In genomic region chr5:33490071-33490665, GRCh38 we compare ENCODE assay signal across 28 cellular contexts.
"Had no signal": no experiment of that assay in that cellular context is flagged by ENCODE, and none has a peak within 500 bp of the region (broad histone marks: within the 10 kb centered on the region; RNA-seq: fewer than 3 reads in every experiment).

No MANE protein-coding gene starts in this region.

- H3K4me1 ChIP-seq: adrenal gland, foreskin keratinocyte, left lung, parathyroid adenoma, psoas muscle, suprapubic skin had no signal

- ATAC-seq: body of pancreas; effector memory CD8-positive, alpha-beta T cell; foreskin keratinocyte; left lung; psoas muscle; stimulated activated naive B cell treated with anti-CD40 and anti-IgM and Interleukin-4, amounts not matched to agents 10 μg/mL and 1 μg/mL and 100 μg/mL, for 72 hours had no signal

- H3K4me2 ChIP-seq: smooth muscle cell had no signal

- H3K27me3 Mint-ChIP-seq: activated naive CD8-positive, alpha-beta T cell treated with anti-CD3 and anti-CD28 coated beads for 36 hours; naive B cell had no signal

- H3K9ac ChIP-seq: parathyroid adenoma had no signal

- H3K4me3 ChIP-seq: adrenal gland, body of pancreas, left lung, psoas muscle, right atrium auricular region, smooth muscle cell, suprapubic skin, tibial artery had no signal

- DNase-seq: activated CD4-positive, alpha-beta T cell treated with anti-CD3 and anti-CD28 coated beads for 48 hours; activated CD4-positive, alpha-beta T cell treated with anti-CD3 and anti-CD28 coated beads, Interleukin-2, amount 50 U/mL, for 48 hours; activated CD8-positive, alpha-beta memory T cell treated with anti-CD3 and anti-CD28 coated beads, Interleukin-2, amount 50 U/mL, for 4 hours; activated effector memory CD4-positive, alpha-beta T cell treated with anti-CD3 and anti-CD28 coated beads, Interleukin-2, amount 50 U/mL, for 16 hours; activated naive CD4-positive, alpha-beta T cell treated with anti-CD3 and anti-CD28 coated beads for 36 hours; activated naive CD8-positive, alpha-beta T cell treated with anti-CD3 and anti-CD28 coated beads for 36 hours; activated T-cell treated with anti-CD3 and anti-CD28 coated beads, Interleukin-2, amount 50 U/mL, for 1 hour; adrenal gland; aorta; body of pancreas; cerebellar nuclear complex; cortex of kidney; effector memory CD8-positive, alpha-beta T cell; foreskin keratinocyte; left lung; naive B cell; nephron progenitor cell; psoas muscle; stimulated activated CD4-positive, alpha-beta T cell treated with anti-CD3 and anti-CD28 coated beads, Interleukin-1b, Interleukin-23, amount 100 ng/mL, for 48 hours; stimulated activated CD4-positive, alpha-beta T cell treated with anti-CD3 and anti-CD28 coated beads, Interleukin-4, amount 100 ng/mL, for 4 hours; stimulated activated CD8-positive, alpha-beta memory T cell treated with anti-CD3 and anti-CD28 coated beads, Interleukin-4, amount 100 ng/mL, for 48 hours; stimulated activated naive B cell treated with anti-CD40 and anti-IgM and Interleukin-4, amounts not matched to agents 10 μg/mL and 1 μg/mL and 100 μg/mL, for 72 hours; tibial artery had no signal

- H2AFZ ChIP-seq: parathyroid adenoma had no signal

- H3K36me3 ChIP-seq: adrenal gland, left lung, right atrium auricular region, suprapubic skin, tibial artery had no signal

- H3K27ac Mint-ChIP-seq: activated naive CD4-positive, alpha-beta T cell treated with anti-CD3 and anti-CD28 coated beads for 36 hours; activated naive CD8-positive, alpha-beta T cell treated with anti-CD3 and anti-CD28 coated beads for 36 hours; activated T-helper 1 cell treated with anti-CD3 and anti-CD28 coated beads, Interleukin-12 subunit alpha, Interleukin-12 subunit beta, Interleukin-2, Interleukin-4 antibody, amounts not matched to agents 30 ng/mL and 10 ng/mL and 1 ng/mL, durations not matched to agents 14 hours and 24 hours and 36 hours; effector memory CD8-positive, alpha-beta T cell; naive B cell; nephron progenitor cell; stimulated activated naive B cell treated with anti-CD40 and anti-IgM and Interleukin-4, amounts not matched to agents 10 μg/mL and 1 μg/mL and 100 μg/mL, for 72 hours had no signal

- H3K79me2 ChIP-seq: parathyroid adenoma had no signal

- H3K4me1 Mint-ChIP-seq: activated naive CD8-positive, alpha-beta T cell treated with anti-CD3 and anti-CD28 coated beads for 36 hours; naive B cell; stimulated activated naive B cell treated with anti-CD40 and anti-IgM and Interleukin-4, amounts not matched to agents 10 μg/mL and 1 μg/mL and 100 μg/mL, for 72 hours had no signal

- H3K27me3 ChIP-seq: adrenal gland, body of pancreas, left lung, right atrium auricular region, suprapubic skin, tibial artery had no signal

- H3K9me3 Mint-ChIP-seq: activated naive CD4-positive, alpha-beta T cell treated with anti-CD3 and anti-CD28 coated beads for 36 hours; activated naive CD8-positive, alpha-beta T cell treated with anti-CD3 and anti-CD28 coated beads for 36 hours; activated T-helper 1 cell treated with anti-CD3 and anti-CD28 coated beads, Interleukin-12 subunit alpha, Interleukin-12 subunit beta, Interleukin-2, Interleukin-4 antibody, amounts not matched to agents 30 ng/mL and 10 ng/mL and 1 ng/mL, durations not matched to agents 14 hours and 24 hours and 36 hours; effector memory CD8-positive, alpha-beta T cell had no signal

- H3K4me3 Mint-ChIP-seq: activated naive CD4-positive, alpha-beta T cell treated with anti-CD3 and anti-CD28 coated beads for 36 hours; activated naive CD8-positive, alpha-beta T cell treated with anti-CD3 and anti-CD28 coated beads for 36 hours; activated T-helper 1 cell treated with anti-CD3 and anti-CD28 coated beads, Interleukin-12 subunit alpha, Interleukin-12 subunit beta, Interleukin-2, Interleukin-4 antibody, amounts not matched to agents 30 ng/mL and 10 ng/mL and 1 ng/mL, durations not matched to agents 14 hours and 24 hours and 36 hours; effector memory CD8-positive, alpha-beta T cell; nephron progenitor cell; stimulated activated naive B cell treated with anti-CD40 and anti-IgM and Interleukin-4, amounts not matched to agents 10 μg/mL and 1 μg/mL and 100 μg/mL, for 72 hours had no signal

- H3K9me3 ChIP-seq: adrenal gland, body of pancreas, left lung, psoas muscle, right atrium auricular region, suprapubic skin, tibial artery had no signal

- H3K27ac ChIP-seq: adrenal gland, body of pancreas, foreskin keratinocyte, left lung, parathyroid adenoma, psoas muscle, right atrium auricular region, suprapubic skin, tibial artery had no signal
